Comparison of ENCODE assay signal across 1 cellular context in the genomic region with DNA sequence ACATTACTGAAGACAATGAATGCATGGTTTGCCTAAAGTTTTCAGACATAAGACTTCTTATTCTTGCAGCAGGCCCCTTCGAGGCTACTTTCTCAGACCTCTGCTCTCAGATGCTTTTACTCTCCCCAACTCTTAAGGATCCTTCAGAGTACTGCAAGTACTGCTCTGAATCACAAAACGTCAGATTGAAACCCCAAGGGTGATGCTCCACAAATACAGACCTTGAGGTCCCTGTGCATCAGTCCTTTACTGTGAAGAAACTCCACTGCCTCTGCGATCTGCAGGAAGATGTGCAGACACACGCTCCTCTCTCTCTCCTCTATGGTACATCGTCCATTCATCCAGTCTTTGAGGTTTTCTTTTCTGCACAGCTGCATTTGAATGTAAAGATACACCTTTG.
TF ChIP-seq lines count a peak whose summit lies in the region.

No MANE protein-coding gene starts in this region.

TF ChIP-seq in GM12878, 131 proteins besides CTCF, POLR2A, EP300 and RAD21 (continued from another document):
- TF ChIP-seq, protein P1, sequence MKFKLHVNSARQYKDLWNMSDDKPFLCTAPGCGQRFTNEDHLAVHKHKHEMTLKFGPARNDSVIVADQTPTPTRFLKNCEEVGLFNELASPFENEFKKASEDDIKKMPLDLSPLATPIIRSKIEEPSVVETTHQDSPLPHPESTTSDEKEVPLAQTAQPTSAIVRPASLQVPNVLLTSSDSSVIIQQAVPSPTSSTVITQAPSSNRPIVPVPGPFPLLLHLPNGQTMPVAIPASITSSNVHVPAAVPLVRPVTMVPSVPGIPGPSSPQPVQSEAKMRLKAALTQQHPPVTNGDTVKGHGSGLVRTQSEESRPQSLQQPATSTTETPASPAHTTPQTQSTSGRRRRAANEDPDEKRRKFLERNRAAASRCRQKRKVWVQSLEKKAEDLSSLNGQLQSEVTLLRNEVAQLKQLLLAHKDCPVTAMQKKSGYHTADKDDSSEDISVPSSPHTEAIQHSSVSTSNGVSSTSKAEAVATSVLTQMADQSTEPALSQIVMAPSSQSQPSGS (IDR thresholded peaks at IDR 0.05; ENCODE audit: low read length): peak; percentile 58; the same call in 1 of the 2 replicates
- peak; percentile 21; the same call in 1 of the 2 replicates for TF ChIP-seq CREM (IDR thresholded peaks at IDR 0.05; ENCODE audit: low read depth)
- TF ChIP-seq RUNX3 (IDR thresholded peaks at IDR 0.05; ENCODE audit: low read length): peak; percentile 71
- TF ChIP-seq EED (IDR thresholded peaks at IDR 0.05; ENCODE audit: low read depth): peak; percentile 45
- TF ChIP-seq, protein P2, sequence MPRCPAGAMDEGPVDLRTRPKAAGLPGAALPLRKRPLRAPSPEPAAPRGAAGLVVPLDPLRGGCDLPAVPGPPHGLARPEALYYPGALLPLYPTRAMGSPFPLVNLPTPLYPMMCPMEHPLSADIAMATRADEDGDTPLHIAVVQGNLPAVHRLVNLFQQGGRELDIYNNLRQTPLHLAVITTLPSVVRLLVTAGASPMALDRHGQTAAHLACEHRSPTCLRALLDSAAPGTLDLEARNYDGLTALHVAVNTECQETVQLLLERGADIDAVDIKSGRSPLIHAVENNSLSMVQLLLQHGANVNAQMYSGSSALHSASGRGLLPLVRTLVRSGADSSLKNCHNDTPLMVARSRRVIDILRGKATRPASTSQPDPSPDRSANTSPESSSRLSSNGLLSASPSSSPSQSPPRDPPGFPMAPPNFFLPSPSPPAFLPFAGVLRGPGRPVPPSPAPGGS (IDR thresholded peaks at IDR 0.05; ENCODE audit: borderline replicate concordance, insufficient read depth, low read depth, low read length, poor library complexity, severe bottlenecking): no peak
- peak; percentile 60; the same call in 1 of the 2 replicates for TF ChIP-seq ZBED1 (IDR thresholded peaks at IDR 0.05; ENCODE audit: borderline replicate concordance)
- TF ChIP-seq CREB1 (IDR thresholded peaks at IDR 0.05; ENCODE audit: low read depth): no peak
- TF ChIP-seq IRF4 (IDR thresholded peaks at IDR 0.05; ENCODE audit: low read depth, low read length): peak; percentile 65; the same call in 1 of the 2 replicates
